ENCODE assay signal across 20 cellular contexts in genomic region chr6:157530724-157531168, GRCh38.
"Had no signal": no experiment of that assay in that cellular context is flagged by ENCODE, and none has a peak within 500 bp of the region (broad histone marks: within the 10 kb centered on the region; RNA-seq: fewer than 3 reads in every experiment).

No MANE protein-coding gene starts in this region.

- H3K27ac ChIP-seq: cardiac muscle cell, neutrophil, pancreas, sigmoid colon had no signal

- H3K9me3 ChIP-seq: neutrophil, pancreas, sigmoid colon had no signal

- H3K36me3 ChIP-seq: cardiac muscle cell, neutrophil, pancreas, sigmoid colon had no signal

- ATAC-seq: activated T-helper 17 cell treated with anti-CD3 and anti-CD28 coated beads, Interleukin-2, amount 50 U/mL, for 72 hours; effector memory CD8-positive, alpha-beta T cell; naive thymus-derived CD4-positive, alpha-beta T cell had no signal

- H3K27me3 ChIP-seq: cardiac muscle cell, neutrophil, pancreas, sigmoid colon had no signal

- H3K27ac Mint-ChIP-seq: activated B cell treated with CpG ODN at 0.5 μM for 24 hours; activated CD4-positive, alpha-beta memory T cell treated with anti-CD3 and anti-CD28 coated beads for 36 hours; activated naive CD8-positive, alpha-beta T cell treated with anti-CD3 and anti-CD28 coated beads for 36 hours; activated T-helper 17 cell treated with anti-CD3 and anti-CD28 coated beads, Interleukin-2, amount 50 U/mL, for 72 hours; naive thymus-derived CD4-positive, alpha-beta T cell had no signal

- H3K9me3 Mint-ChIP-seq: activated B cell treated with CpG ODN at 0.5 μM for 24 hours; activated CD4-positive, alpha-beta memory T cell treated with anti-CD3 and anti-CD28 coated beads for 36 hours; activated T-helper 17 cell treated with anti-CD3 and anti-CD28 coated beads, Interleukin-2, amount 50 U/mL, for 72 hours; effector memory CD8-positive, alpha-beta T cell had no signal

- H3K36me3 Mint-ChIP-seq: activated CD4-positive, alpha-beta memory T cell treated with anti-CD3 and anti-CD28 coated beads for 36 hours had no signal

- H3K27me3 Mint-ChIP-seq: activated B cell treated with CpG ODN at 0.5 μM for 24 hours; activated naive CD8-positive, alpha-beta T cell treated with anti-CD3 and anti-CD28 coated beads for 36 hours; activated T-helper 17 cell treated with anti-CD3 and anti-CD28 coated beads, Interleukin-2, amount 50 U/mL, for 72 hours; effector memory CD8-positive, alpha-beta T cell; naive thymus-derived CD4-positive, alpha-beta T cell had no signal

- DNase-seq: activated B cell treated with CpG ODN at 0.5 μM for 24 hours; activated CD4-positive, alpha-beta memory T cell treated with anti-CD3 and anti-CD28 coated beads for 36 hours; activated CD4-positive, alpha-beta T cell treated with anti-CD3 and anti-CD28 coated beads for 4 hours; activated naive CD4-positive, alpha-beta T cell; activated naive CD8-positive, alpha-beta T cell treated with anti-CD3 and anti-CD28 coated beads for 36 hours; activated T-cell treated with anti-CD3 and anti-CD28 coated beads for 4 hours; amniotic stem cell; effector memory CD8-positive, alpha-beta T cell; hippocampal formation; islet precursor cell; naive thymus-derived CD4-positive, alpha-beta T cell; pancreas; sigmoid colon; stimulated activated CD4-positive, alpha-beta T cell treated with anti-CD3 and anti-CD28 coated beads, Interleukin-12 subunit alpha, Interleukin-12 subunit beta, amount 100 ng/mL, for 4 hours; stimulated activated CD4-positive, alpha-beta T cell treated with anti-CD3 and anti-CD28 coated beads, Interleukin-1b, Interleukin-23, amount 100 ng/mL, for 48 hours; stimulated activated CD8-positive, alpha-beta memory T cell treated with anti-CD3 and anti-CD28 coated beads, Interleukin-4, amount 100 ng/mL, for 48 hours; stimulated activated naive CD4-positive, alpha-beta T cell had no signal

- H3K4me3 ChIP-seq: cardiac muscle cell, pancreas, sigmoid colon had no signal

- H3K4me3 Mint-ChIP-seq: activated B cell treated with CpG ODN at 0.5 μM for 24 hours; activated CD4-positive, alpha-beta memory T cell treated with anti-CD3 and anti-CD28 coated beads for 36 hours; activated naive CD8-positive, alpha-beta T cell treated with anti-CD3 and anti-CD28 coated beads for 36 hours; activated T-helper 17 cell treated with anti-CD3 and anti-CD28 coated beads, Interleukin-2, amount 50 U/mL, for 72 hours; effector memory CD8-positive, alpha-beta T cell; naive thymus-derived CD4-positive, alpha-beta T cell had no signal
